Comparison of ENCODE assay signal across 1 cellular context in genomic region chr12:123096159-123096558, GRCh38.
TF ChIP-seq lines count a peak whose summit lies in the region.

No MANE protein-coding gene starts in this region.

TF ChIP-seq in H1, 55 proteins besides CTCF, POLR2A, EP300 and RAD21 (continued from another document):
- TF ChIP-seq CHD2 (IDR thresholded peaks at IDR 0.05; ENCODE audit: low read length), result no peak
